Comparison of ENCODE assay signal across 8 cellular contexts in the genomic region with DNA sequence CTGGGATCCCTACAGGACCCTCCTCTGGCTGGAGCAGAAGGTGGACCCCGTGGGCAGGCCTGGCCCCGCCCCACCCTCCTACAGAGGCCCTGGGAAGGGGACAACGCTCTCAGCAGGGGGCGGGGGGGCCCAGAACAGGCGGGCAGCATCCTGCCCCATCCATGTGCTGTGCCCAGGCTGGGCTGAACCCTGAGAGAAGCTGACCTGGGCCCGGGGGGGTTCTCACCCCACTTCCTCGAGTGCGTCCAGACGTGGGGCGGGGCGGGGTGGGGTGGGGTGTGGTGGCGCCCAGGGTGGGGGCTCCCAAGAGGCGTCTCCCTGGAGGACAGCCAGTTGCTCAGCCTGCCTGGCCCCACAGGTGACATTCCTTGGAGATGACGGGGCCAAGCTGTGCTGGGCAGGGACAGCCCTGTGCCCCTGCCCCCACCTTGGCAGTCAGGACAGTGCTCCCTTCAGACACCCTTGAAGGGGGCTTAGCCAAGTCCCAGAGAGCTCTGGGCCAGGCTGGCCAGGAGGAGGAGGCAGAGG. TPM values are rescaled to one million over a fixed set of nuclear protein-coding genes. Genes with fewer than 3 reads are reported as not detected.
DNase-seq lines count a peak whose midpoint lies in the region; ATAC-seq, FAIRE-seq and TF ChIP-seq lines count a peak whose summit lies in the region.
"Had no signal": no experiment of that assay in that cellular context is flagged by ENCODE, and none has a peak within 500 bp of the region (broad histone marks: within the 10 kb centered on the region; RNA-seq: fewer than 3 reads in every experiment).

No MANE protein-coding gene starts in this region.

- peaks cover 0 to 8% (median 6%) of the 10 kb centered on the region in 4 experiments; a peak in 4 of 7 replicates for H3K4me1 ChIP-seq in H1 (replicated peaks in 1 of 4; ENCODE audit: control insufficient read depth in 3 of 4, insufficient read depth in 4 of 4, low read length in 3 of 4)

- H2BK5ac ChIP-seq in H1 (ENCODE audit: low read depth, low read length) = peak overlapping the region; percentile 69; the same call in 1 of the 2 replicates

- H2BK12ac ChIP-seq in H1 (ENCODE audit: low read depth, low read length) = no peak overlapping the region

- DNase-seq in Kasumi-1 (lab: John Stamatoyannopoulos, UW) = peak; percentile 85 to 91
- DNase-seq in H1 (ENCODE audit: low read depth in 1 of 2, low spot score in 2 of 2) = no peak
- DNase-seq in osteocyte (ENCODE audit: extremely low spot score, unreplicated experiment) = peak; percentile 84
- no peak for DNase-seq in central memory CD4-positive, alpha-beta T cell
- DNase-seq in NCI-H2227 treated with DMSO at 0.1 percent for 48 hours (lab: John Stamatoyannopoulos, UW) = no peak

- H3K4me2 ChIP-seq in H1 (ENCODE audit: insufficient read depth in 1 of 2, low read depth in 2 of 2, low read length in 2 of 2) = no peak overlapping the region

- no peaks in the 10 kb centered on the region for H3K9me3 ChIP-seq in H1 (ENCODE audit: insufficient read depth in 2 of 2, low read depth in 1 of 2, low read length in 1 of 2)

- no peak overlapping the region for H4K91ac ChIP-seq in H1 (replicated peaks; ENCODE audit: insufficient read length, low read length)

- no peak overlapping the region for H4K5ac ChIP-seq in H1 (ENCODE audit: insufficient read length, low read depth, low read length)

- H3K56ac ChIP-seq in H1 (replicated peaks; ENCODE audit: insufficient read length, low read depth, low read length) = no peak overlapping the region

- TF ChIP-seq CTCF in H1 (IDR thresholded peaks at IDR 0.05; ENCODE audit: control extremely low read depth in 1 of 3, insufficient read depth in 1 of 3, low read depth in 1 of 3, low read length in 3 of 3) (no peak), osteocyte (IDR thresholded peaks at IDR 0.05) (no peak)

- H2AK5ac ChIP-seq in H1 (ENCODE audit: low read depth, low read length) = no peak overlapping the region

- POLR2A ChIA-PET in H1 (lab: Charles Lee; ENCODE audit: partially characterized antibody) = interaction anchor here (1.0 to 4.3 kb wide), 7 partner anchors 11 to 65 kb away, joined by 3 to 36 read pairs (median 6); partner anchors contain the start of genes TRIM47 and WBP2

- no peak overlapping the region for H3K4me3 Mint-ChIP-seq in osteocyte (ENCODE audit: unreplicated experiment)

- no peaks in the 10 kb centered on the region for H3K79me2 ChIP-seq in H1 (ENCODE audit: control insufficient read depth in 1 of 2, insufficient read depth in 2 of 2, low read length in 2 of 2)

- H3K14ac ChIP-seq in H1 (ENCODE audit: insufficient read length) = no peak overlapping the region

- peaks cover 24% of the 10 kb centered on the region for H3K36me3 Mint-ChIP-seq in osteocyte (ENCODE audit: unreplicated experiment)

- no peak overlapping the region for H2BK20ac ChIP-seq in H1 (ENCODE audit: low read length)

- no peaks in the 10 kb centered on the region for H3K23me2 ChIP-seq in H1 (ENCODE audit: low read depth, low read length)

- no peak overlapping the region for H2BK15ac ChIP-seq in H1 (ENCODE audit: low read length)

- ATAC-seq in GM21360 (IDR thresholded peaks at IDR 0.05; ENCODE audit: unreplicated experiment) (peak; percentile 6), GM21528 (IDR thresholded peaks at IDR 0.05; ENCODE audit: low FRiP score, unreplicated experiment) (no peak)

- H4K20me1 ChIP-seq in H1 (replicated peaks in 1 of 2; ENCODE audit: control insufficient read depth in 1 of 2, insufficient read depth in 2 of 2, low read length in 2 of 2) = peaks cover 4 to 5% of the 10 kb centered on the region in 2 experiments

- no peak overlapping the region for H2AFZ ChIP-seq in H1 (ENCODE audit: low read length)

- H3K27ac Mint-ChIP-seq in osteocyte (ENCODE audit: unreplicated experiment) = no peak overlapping the region

- no peak for FAIRE-seq in H1 (lab: Jason Lieb, UNC)
- FAIRE-seq: islet of Langerhans had no signal

- H3K79me1 ChIP-seq in H1 (ENCODE audit: low read depth, low read length) = no peaks in the 10 kb centered on the region

- H3K4me3 ChIP-seq in H1 (ENCODE audit: extremely low read depth in 1 of 4, insufficient read depth in 2 of 4, low read depth in 3 of 4, low read length in 4 of 4) = no peak overlapping the region

- WGBS in H1 (ENCODE audit: extremely low coverage in 1 of 2, insufficient coverage in 1 of 2, insufficient read length in 1 of 2, insufficient replicate concordance in 2 of 2, low coverage in 1 of 2, low lambda C conversion rate in 2 of 2, missing lambda C conversion rate in 1 of 2), 2 experiments = 72% methylated on average over 2 of the region's 14 CpGs; no CpG with 5 or more reads in 1 of the 2 experiments

- no peak for TF ChIP-seq RAD21 in H1 (IDR thresholded peaks at IDR 0.05 in 1 of 2, conservative IDR thresholded peaks at IDR 0.05 in 1 of 2; ENCODE audit: low read depth in 2 of 2, low read length in 2 of 2)

- no peak overlapping the region for H3K23ac ChIP-seq in H1 (ENCODE audit: insufficient read length)

- no peak for TF ChIP-seq EP300 in H1 (IDR thresholded peaks at IDR 0.05; ENCODE audit: borderline replicate concordance in 1 of 2, low read depth in 2 of 2, low read length in 2 of 2)

- H3K4me1 Mint-ChIP-seq in osteocyte (ENCODE audit: unreplicated experiment) = peaks cover 23% of the 10 kb centered on the region

- H3K9ac ChIP-seq in H1 (replicated peaks in 1 of 4; ENCODE audit: extremely low read depth in 1 of 4, low read depth in 3 of 4, low read length in 3 of 4) = no peak overlapping the region

- no peak for TF ChIP-seq POLR2A in H1 (IDR thresholded peaks at IDR 0.05; ENCODE audit: control extremely low read depth in 1 of 2, low read depth in 2 of 2, low read length in 2 of 2)

- no peaks in the 10 kb centered on the region for H3K27me3 ChIP-seq in H1 (replicated peaks in 1 of 4; ENCODE audit: control insufficient read depth in 3 of 4, extremely low read depth in 1 of 4, insufficient read depth in 3 of 4, low read length in 3 of 4)

- peaks cover 2 to 20% (median 17%) of the 10 kb centered on the region in 4 experiments for H3K36me3 ChIP-seq in H1 (ENCODE audit: control insufficient read depth in 2 of 4, insufficient read depth in 4 of 4, low read length in 3 of 4)

- no peaks in the 10 kb centered on the region for H3K9me3 Mint-ChIP-seq in osteocyte (ENCODE audit: unreplicated experiment)

- H3K27me3 Mint-ChIP-seq in osteocyte (ENCODE audit: unreplicated experiment) = no peaks in the 10 kb centered on the region

- H3K27ac ChIP-seq in H1 (ENCODE audit: low read depth, low read length) = no peak overlapping the region

- peak overlapping the region; percentile 95 for H3K18ac ChIP-seq in H1 (ENCODE audit: extremely low read depth, low read length)

- CTCF ChIA-PET in H1 (lab: Charles Lee; ENCODE audit: partially characterized antibody) = interaction anchor here (0.7 to 27.2 kb wide), 12 partner anchors 14 to 160 kb away, joined by 3 to 563 read pairs (median 6); partner anchors contain the start of genes UNK and WBP2

- no peak overlapping the region for H2BK120ac ChIP-seq in H1 (replicated peaks; ENCODE audit: low read depth, low read length)

- H3K4ac ChIP-seq in H1 (replicated peaks; ENCODE audit: insufficient read length, low read depth, low read length) = no peak overlapping the region

- peak overlapping the region; percentile 4; the same call in 1 of the 2 replicates for H4K8ac ChIP-seq in H1 (ENCODE audit: extremely low read depth, insufficient read depth, low read length)

RNA-seq across cellular contexts. Expression of gene UNC13D, which starts 0.4 kb away (rescaled TPM):
- total RNA-seq in H1 (2021; fragmentation: NEBNext Ultra II Directional; extraction: Animal tissue kit (Norgen Biotek cat#: 25700)) = 7.5 and 8.4 TPM in 2 replicates
- polyA plus RNA-seq in H1 (2011; rRNA removed) = 3.6 and 5.2 TPM in 2 replicates
- 77.7 TPM for polyA plus RNA-seq in H1 (2011; cell fraction: cytosol; rRNA removed)
- polyA plus RNA-seq in H1 (2011; cell fraction: nucleus; rRNA removed) = 15.5 TPM
- 4.1 to 10.3 TPM (median 7.8 TPM) in 4 replicates for polyA plus RNA-seq in H1 (2012, experiment 1 of 2)
- 1.9 TPM for polyA plus RNA-seq in H1 (2012, experiment 2 of 2)
- polyA plus RNA-seq in H1 (2013, experiment 1 of 2) = 3.7 TPM
- polyA plus RNA-seq in H1 (2013, experiment 2 of 2) = 4.2 TPM
- polyA minus RNA-seq in H1 (2011; rRNA and poly(A)+ RNA removed) = 1.9 and 2.0 TPM in 2 replicates
- 3.7 TPM for polyA minus RNA-seq in H1 (2011; cell fraction: cytosol; rRNA and poly(A)+ RNA removed)
- polyA minus RNA-seq in H1 (2011; cell fraction: nucleus; rRNA and poly(A)+ RNA removed) = 3.7 TPM
- 3.3 and 3.6 TPM in 2 replicates for total RNA-seq in osteocyte

RNA-seq across cellular contexts. Expression of gene WBP2, which starts 10.5 kb away (rescaled TPM):
- 61.8 and 71.2 TPM in 2 replicates for total RNA-seq in H1 (2021; fragmentation: NEBNext Ultra II Directional; extraction: Animal tissue kit (Norgen Biotek cat#: 25700))
- polyA plus RNA-seq in H1 (2011; rRNA removed) = 48.2 and 72.0 TPM in 2 replicates
- polyA plus RNA-seq in H1 (2011; cell fraction: cytosol; rRNA removed) = 19.9 TPM
- polyA plus RNA-seq in H1 (2011; cell fraction: nucleus; rRNA removed) = 66.9 TPM
- polyA plus RNA-seq in H1 (2012, experiment 1 of 2) = 66.8 to 74.2 TPM (median 69.2 TPM) in 4 replicates
- 67.1 TPM for polyA plus RNA-seq in H1 (2012, experiment 2 of 2)
- polyA plus RNA-seq in H1 (2013, experiment 1 of 2) = 61.6 TPM
- 60.1 TPM for polyA plus RNA-seq in H1 (2013, experiment 2 of 2)
- 29.7 and 44.3 TPM in 2 replicates for polyA minus RNA-seq in H1 (2011; rRNA and poly(A)+ RNA removed)
- 31.1 TPM for polyA minus RNA-seq in H1 (2011; cell fraction: cytosol; rRNA and poly(A)+ RNA removed)
- polyA minus RNA-seq in H1 (2011; cell fraction: nucleus; rRNA and poly(A)+ RNA removed) = 30.8 TPM
- total RNA-seq in osteocyte = 83.1 and 88.2 TPM in 2 replicates

RNA-seq across cellular contexts. Expression of gene TRIM47, which starts 33.8 kb away (rescaled TPM):
- 5.1 and 6.4 TPM in 2 replicates for total RNA-seq in H1 (2021; fragmentation: NEBNext Ultra II Directional; extraction: Animal tissue kit (Norgen Biotek cat#: 25700))
- 6.3 and 11.6 TPM in 2 replicates for polyA plus RNA-seq in H1 (2011; rRNA removed)
- 6.2 TPM for polyA plus RNA-seq in H1 (2011; cell fraction: cytosol; rRNA removed)
- polyA plus RNA-seq in H1 (2011; cell fraction: nucleus; rRNA removed) = 12.1 TPM
- 5.0 to 8.3 TPM (median 5.5 TPM) in 4 replicates for polyA plus RNA-seq in H1 (2012, experiment 1 of 2)
- polyA plus RNA-seq in H1 (2012, experiment 2 of 2) = 5.4 TPM
- polyA plus RNA-seq in H1 (2013, experiment 1 of 2) = 5.7 TPM
- polyA plus RNA-seq in H1 (2013, experiment 2 of 2) = 6.1 TPM
- polyA minus RNA-seq in H1 (2011; rRNA and poly(A)+ RNA removed) = 2.6 and 3.7 TPM in 2 replicates
- polyA minus RNA-seq in H1 (2011; cell fraction: cytosol; rRNA and poly(A)+ RNA removed) = 5.0 TPM
- polyA minus RNA-seq in H1 (2011; cell fraction: nucleus; rRNA and poly(A)+ RNA removed) = 6.2 TPM
- total RNA-seq in osteocyte = 33.3 and 40.2 TPM in 2 replicates

RNA-seq across cellular contexts. Expression of gene TRIM65, which starts 52.2 kb away (rescaled TPM):
- total RNA-seq in H1 (2021; fragmentation: NEBNext Ultra II Directional; extraction: Animal tissue kit (Norgen Biotek cat#: 25700)) = 47.7 and 48.6 TPM in 2 replicates
- polyA plus RNA-seq in H1 (2011; rRNA removed) = 21.2 and 25.6 TPM in 2 replicates
- polyA plus RNA-seq in H1 (2011; cell fraction: cytosol; rRNA removed) = 24.5 TPM
- 26.6 TPM for polyA plus RNA-seq in H1 (2011; cell fraction: nucleus; rRNA removed)
- polyA plus RNA-seq in H1 (2012, experiment 1 of 2) = 30.2 to 35.1 TPM (median 31.2 TPM) in 4 replicates
- 28.8 TPM for polyA plus RNA-seq in H1 (2012, experiment 2 of 2)
- polyA plus RNA-seq in H1 (2013, experiment 1 of 2) = 23.2 TPM
- polyA plus RNA-seq in H1 (2013, experiment 2 of 2) = 22.1 TPM
- polyA minus RNA-seq in H1 (2011; rRNA and poly(A)+ RNA removed) = 9.4 and 9.6 TPM in 2 replicates
- polyA minus RNA-seq in H1 (2011; cell fraction: cytosol; rRNA and poly(A)+ RNA removed) = 17.1 TPM
- 16.2 TPM for polyA minus RNA-seq in H1 (2011; cell fraction: nucleus; rRNA and poly(A)+ RNA removed)
- 26.3 and 26.9 TPM in 2 replicates for total RNA-seq in osteocyte

RNA-seq across cellular contexts. Expression of gene UNK, which starts 60.0 kb away (rescaled TPM):
- total RNA-seq in H1 (2021; fragmentation: NEBNext Ultra II Directional; extraction: Animal tissue kit (Norgen Biotek cat#: 25700)) = 33.0 and 33.3 TPM in 2 replicates
- 24.2 and 28.9 TPM in 2 replicates for polyA plus RNA-seq in H1 (2011; rRNA removed)
- polyA plus RNA-seq in H1 (2011; cell fraction: cytosol; rRNA removed) = 25.1 TPM
- 45.5 TPM for polyA plus RNA-seq in H1 (2011; cell fraction: nucleus; rRNA removed)
- 22.6 to 27.0 TPM (median 24.8 TPM) in 4 replicates for polyA plus RNA-seq in H1 (2012, experiment 1 of 2)
- polyA plus RNA-seq in H1 (2012, experiment 2 of 2) = 14.6 TPM
- polyA plus RNA-seq in H1 (2013, experiment 1 of 2) = 19.3 TPM
- 19.1 TPM for polyA plus RNA-seq in H1 (2013, experiment 2 of 2)
- polyA minus RNA-seq in H1 (2011; rRNA and poly(A)+ RNA removed) = 52.1 and 62.7 TPM in 2 replicates
- polyA minus RNA-seq in H1 (2011; cell fraction: cytosol; rRNA and poly(A)+ RNA removed) = 38.1 TPM
- polyA minus RNA-seq in H1 (2011; cell fraction: nucleus; rRNA and poly(A)+ RNA removed) = 75.4 TPM
- 35.1 and 38.2 TPM in 2 replicates for total RNA-seq in osteocyte

Comparison
In these comparisons a context has a peak if more than half of its experiments do, and no peak if none do; other contexts are left out.
1. DNase-seq: peak in Kasumi-1 (2 of 2) and osteocyte (single experiment); none in H1 (0 of 2), central memory CD4-positive, alpha-beta T cell (single experiment) and NCI-H2227 treated with DMSO at 0.1 percent for 48 hours (single experiment).